25 cellular contexts compared by ENCODE assay signal in genomic region chrX:119045884-119046283, GRCh38. TPM values are rescaled to one million over a fixed set of nuclear protein-coding genes. Genes with fewer than 3 reads are reported as not detected.
DNase-seq lines count a peak whose midpoint lies in the region; ATAC-seq and TF ChIP-seq lines count a peak whose summit lies in the region.
"Had no signal": no experiment of that assay in that cellular context is flagged by ENCODE, and none has a peak within 500 bp of the region (broad histone marks: within the 10 kb centered on the region; RNA-seq: fewer than 3 reads in every experiment).

No MANE protein-coding gene starts in this region.

- H2AFZ ChIP-seq in mammary epithelial cell (ENCODE audit: low read depth, low read length) (no peak overlapping the region), PC-3 (ENCODE audit: low read length) (no peak overlapping the region), MM.1S (ENCODE audit: low read length) (no peak overlapping the region)

- H3K36me3 ChIP-seq in mammary epithelial cell (ENCODE audit: insufficient read depth, low read length) (no peaks in the 10 kb centered on the region), PC-3 (ENCODE audit: low read depth, low read length) (no peaks in the 10 kb centered on the region), MM.1S (replicated peaks; ENCODE audit: insufficient read depth, low read length) (no peaks in the 10 kb centered on the region)

- CTCF ChIA-PET in mammary epithelial cell (lab: Charles Lee; ENCODE audit: low non-redundant PET), result no interaction called here
- CTCF ChIA-PET in MCF 10A (lab: Yijun Ruan, JAX), result no interaction called here
- CTCF ChIA-PET in PC-3 (lab: Charles Lee), result no interaction called here

- H3K4me1 ChIP-seq in mammary epithelial cell (ENCODE audit: insufficient read depth, low read length) (no peaks in the 10 kb centered on the region), PC-3 (ENCODE audit: insufficient read depth, low read length) (peaks cover 24% of the 10 kb centered on the region), MM.1S (ENCODE audit: low read length) (no peaks in the 10 kb centered on the region)

- intact Hi-C loops in mammary epithelial cell (cut with micrococcal nuclease) (no loop called here), MCF 10A (cut with micrococcal nuclease) (no loop called here), PC-3 (cut with micrococcal nuclease) (no loop called here)

- BruUV-seq in mammary epithelial cell (replicated peaks; lab: Mats Ljungman, UMichigan), result no TSS peak
- no TSS peak for BruUV-seq in MCF 10A (replicated peaks; lab: Mats Ljungman, UMichigan)
- no TSS peak for BruUV-seq in PC-3 (replicated peaks; lab: Mats Ljungman, UMichigan)

- no peak overlapping the region for H3K27ac ChIP-seq in mammary epithelial cell (ENCODE audit: insufficient read depth, low read depth, low read length)
- H3K27ac ChIP-seq in PC-3 (ENCODE audit: low read length), result no peak overlapping the region
- H3K27ac ChIP-seq in MM.1S (ENCODE audit: low read length), result no peak overlapping the region
- H3K27ac ChIP-seq: HL-60, RWPE1, SK-N-MC had no signal

- H3K9me2 ChIP-seq in PC-3 (replicated peaks; ENCODE audit: low read length) (no peaks in the 10 kb centered on the region), MM.1S (replicated peaks; ENCODE audit: insufficient read depth, low read length) (no peaks in the 10 kb centered on the region)

- H4K20me1 ChIP-seq in mammary epithelial cell (ENCODE audit: insufficient read depth, low read length), result no peaks in the 10 kb centered on the region
- H4K20me1 ChIP-seq in PC-3 (ENCODE audit: low read length), result no peaks in the 10 kb centered on the region
- H4K20me1 ChIP-seq in MM.1S (ENCODE audit: insufficient read depth, low read length), result no peaks in the 10 kb centered on the region

- WGBS in mammary epithelial cell (ENCODE audit: low coverage, missing lambda C conversion rate), result 63% methylated on average over 1 of the region's 2 CpGs

- peaks cover 40% of the 10 kb centered on the region for H3K27me3 Mint-ChIP-seq in MCF 10A (ENCODE audit: insufficient read depth, unreplicated experiment)

- H3K27ac Mint-ChIP-seq in MCF 10A (ENCODE audit: low read depth, unreplicated experiment), result no peak overlapping the region
- H3K27ac Mint-ChIP-seq: CD4-positive, alpha-beta memory T cell had no signal

- no peaks in the 10 kb centered on the region for H3K27me3 ChIP-seq in mammary epithelial cell (ENCODE audit: insufficient read depth, low read length)
- no peaks in the 10 kb centered on the region for H3K27me3 ChIP-seq in PC-3 (ENCODE audit: low read length)
- H3K27me3 ChIP-seq in MM.1S (replicated peaks; ENCODE audit: insufficient read depth, low read length), result no peaks in the 10 kb centered on the region

- in situ Hi-C loops in mammary epithelial cell (cut with MboI; ENCODE audit: low sequenced_read_pairs in 2 of 2), result no loop called here

- no peaks in the 10 kb centered on the region for H3K9me3 Mint-ChIP-seq in MCF 10A (ENCODE audit: unreplicated experiment)

- H3K9me3 ChIP-seq in mammary epithelial cell (replicated peaks; ENCODE audit: insufficient read depth, low read length) (no peaks in the 10 kb centered on the region), PC-3 (ENCODE audit: low read length) (no peaks in the 10 kb centered on the region), MM.1S (replicated peaks; ENCODE audit: insufficient read depth, low read length) (no peaks in the 10 kb centered on the region)

- no peaks in the 10 kb centered on the region for H3F3A ChIP-seq in PC-3 (ENCODE audit: low read length, unreplicated experiment)
- H3F3A ChIP-seq in MM.1S (ENCODE audit: insufficient read depth, low read length), result no peaks in the 10 kb centered on the region

- ATAC-seq in PC-3 (no peak), GM21447 (IDR thresholded peaks at IDR 0.05; ENCODE audit: unreplicated experiment) (no peak)

- peaks cover 4% of the 10 kb centered on the region for H3K4me1 Mint-ChIP-seq in MCF 10A (ENCODE audit: insufficient read depth, unreplicated experiment)
- H3K4me1 Mint-ChIP-seq: CD4-positive, alpha-beta memory T cell had no signal

- TF ChIP-seq CTCF in mammary epithelial cell (conservative IDR thresholded peaks at IDR 0.05 in 1 of 2, IDR thresholded peaks at IDR 0.05 in 1 of 2; ENCODE audit: extremely low read depth in 1 of 2, insufficient read depth in 1 of 2, low read depth in 1 of 2, low read length in 2 of 2), result no peak
- no peak for TF ChIP-seq CTCF in MCF 10A (IDR thresholded peaks at IDR 0.05; ENCODE audit: unreplicated experiment)
- TF ChIP-seq CTCF in PC-3 (conservative IDR thresholded peaks at IDR 0.05; ENCODE audit: low read depth, low read length), result no peak
- TF ChIP-seq CTCF in epithelial cell of esophagus (IDR thresholded peaks at IDR 0.05; ENCODE audit: insufficient read depth, low read depth, low read length, missing control alignments), result no peak
- no peak for TF ChIP-seq CTCF in MM.1S (IDR thresholded peaks at IDR 0.05; ENCODE audit: low read length)

- DNase-seq in mammary epithelial cell (peak; percentile 14), MCF 10A (ENCODE audit: unreplicated experiment) (no peak), PC-3 (peak; percentile 45), epithelial cell of esophagus (ENCODE audit: low read depth) (peak; percentile 11), MM.1S (no peak), nucleus accumbens (lab: John Stamatoyannopoulos, UW) (no peak)
- DNase-seq: C1 segment of cervical spinal cord; CD4-positive, alpha-beta memory T cell; COR-L47; DMS53; H7; Karpas-422; NCI-H1105 treated with DMSO at 0.1 percent for 48 hours; NCI-H2029; NCI-H446; NCI-H524 treated with DMSO at 0.1 percent for 48 hours; NCI-H82; NK-92 treated with Interleukin-12 subunit alpha and Interleukin-12 subunit beta, amount 100 ng/mL, for 24 hours; SIG-M5 had no signal

- H3K4me3 ChIP-seq in mammary epithelial cell (replicated peaks in 1 of 3; ENCODE audit: insufficient read depth in 1 of 3, low read depth in 2 of 3, low read length in 3 of 3), result no peak overlapping the region
- no peak overlapping the region for H3K4me3 ChIP-seq in PC-3 (ENCODE audit: low read length)
- no peak overlapping the region for H3K4me3 ChIP-seq in epithelial cell of esophagus (ENCODE audit: low read length)
- no peak overlapping the region for H3K4me3 ChIP-seq in MM.1S (ENCODE audit: low read length)
- H3K4me3 ChIP-seq: SK-N-MC had no signal

- H3K79me2 ChIP-seq in mammary epithelial cell (ENCODE audit: insufficient read depth, low read length), result no peaks in the 10 kb centered on the region
- H3K79me2 ChIP-seq in PC-3 (ENCODE audit: low read length), result no peaks in the 10 kb centered on the region
- no peaks in the 10 kb centered on the region for H3K79me2 ChIP-seq in MM.1S (ENCODE audit: low read length)

- H3K4me3 Mint-ChIP-seq in MCF 10A (ENCODE audit: unreplicated experiment), result no peak overlapping the region
- H3K4me3 Mint-ChIP-seq: CD4-positive, alpha-beta memory T cell had no signal

- no peaks in the 10 kb centered on the region for H3K36me3 Mint-ChIP-seq in MCF 10A (ENCODE audit: insufficient read depth, unreplicated experiment)
- H3K36me3 Mint-ChIP-seq: CD4-positive, alpha-beta memory T cell had no signal

- dilution Hi-C loops in mammary epithelial cell (cut with HindIII; ENCODE audit: low sequenced_read_pairs), result no loop called here

- no peak overlapping the region for H3K4me2 ChIP-seq in mammary epithelial cell (ENCODE audit: insufficient read depth, low read depth, low read length)
- H3K4me2 ChIP-seq in PC-3 (ENCODE audit: low read length), result no peak overlapping the region
- no peak overlapping the region for H3K4me2 ChIP-seq in MM.1S (ENCODE audit: low read depth, low read length)

- POLR2A ChIA-PET in MCF 10A (lab: Yijun Ruan, JAX), result no interaction called here
- POLR2A ChIA-PET in PC-3 (lab: Charles Lee; ENCODE audit: unreplicated experiment), result no interaction called here

- H3K9ac ChIP-seq in mammary epithelial cell (ENCODE audit: insufficient read depth, low read length), result no peak overlapping the region
- H3K9ac ChIP-seq in PC-3 (ENCODE audit: low read length), result no peak overlapping the region
- H3K9ac ChIP-seq in MM.1S (ENCODE audit: low read length), result no peak overlapping the region

RNA-seq across cellular contexts. Expression of gene CT47C1, which starts 26.9 kb away (rescaled TPM):
- total RNA-seq in mammary epithelial cell, result not detected
- not detected for polyA plus RNA-seq in mammary epithelial cell
- polyA minus RNA-seq in mammary epithelial cell, result not detected
- total RNA-seq in MCF 10A (2022), result not detected in 2 replicates
- 0.07 TPM in 1 of 2 replicates, not detected in the other for total RNA-seq in PC-3 (2014; rRNA removed)
- total RNA-seq: A673; CD4-positive, alpha-beta memory T cell; Daoy; H7 had no signal
- polyA plus RNA-seq: CD4-positive, alpha-beta memory T cell had no signal

Comparison
In these comparisons a context has a peak if more than half of its experiments do, and no peak if none do; other contexts are left out.
1. DNase-seq: peak in mammary epithelial cell (single experiment), PC-3 (single experiment) and epithelial cell of esophagus (single experiment); none in MCF 10A (single experiment), MM.1S (single experiment) and nucleus accumbens (0 of 56).